ENCODE assay signal across 12 cellular contexts in the genomic region with DNA sequence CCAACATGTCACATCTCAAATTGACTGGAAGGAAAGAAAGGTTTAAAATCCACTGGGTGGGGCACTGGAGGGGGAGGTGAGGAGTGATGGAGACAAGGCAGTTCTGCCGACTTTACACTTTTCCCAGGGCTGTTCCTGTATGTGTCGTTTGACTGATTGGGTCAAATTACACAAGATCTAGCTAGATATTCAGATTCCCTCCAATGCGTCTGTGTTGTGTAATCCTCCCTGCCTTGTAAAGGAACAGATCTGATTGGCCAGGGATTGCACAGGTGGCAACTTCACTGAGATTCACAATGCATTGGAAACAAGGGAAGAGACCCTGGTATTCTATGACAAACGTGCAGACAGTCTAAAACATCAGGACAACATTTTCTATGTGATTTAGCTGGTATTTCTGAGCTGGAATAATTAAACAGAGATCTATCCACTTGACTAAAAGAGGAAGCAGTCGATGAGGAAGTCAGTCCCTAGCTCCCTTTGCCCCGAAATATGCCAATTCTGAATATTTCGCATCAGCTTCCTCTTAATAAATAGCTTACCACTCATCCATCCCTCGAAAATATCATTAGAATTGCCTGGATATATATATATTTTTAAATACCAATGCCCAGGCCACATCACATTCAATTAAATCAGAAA.
DNase-seq lines count a peak whose midpoint lies in the region; ATAC-seq and TF ChIP-seq lines count a peak whose summit lies in the region.
"Had no signal": no experiment of that assay in that cellular context is flagged by ENCODE, and none has a peak within 500 bp of the region (broad histone marks: within the 10 kb centered on the region; RNA-seq: fewer than 3 reads in every experiment).

No MANE protein-coding gene starts in this region.

- 87 to 90% methylated on average over 8 of the region's 8 CpGs for WGBS in GM23248 (ENCODE audit: low coverage in 1 of 2, low lambda C conversion rate in 2 of 2, missing lambda C conversion rate in 2 of 2), 2 experiments

- H3K27ac ChIP-seq in tibial artery (peak overlapping the region; percentile 65 to 76), GM23248 (no peak overlapping the region)

- CTCF ChIA-PET in activated CD4-positive, alpha-beta T cell treated with anti-CD3 and anti-CD28 coated beads, Interleukin-2, amount 10 ng/mL, durations not matched to agents 7 days and 5 days (lab: Charles Lee) = interaction anchor here (0.5 to 2.1 kb wide), 17 partner anchors 11 to 1158 kb away, joined by 3 to 10 read pairs (median 5); no protein-coding TSS in a partner anchor

- no peak for DNase-seq in activated CD4-positive, alpha-beta T cell treated with anti-CD3 and anti-CD28 coated beads, Interleukin-2, amount 10 ng/mL, durations not matched to agents 24 days and 14 days
- DNase-seq in activated CD4-positive, alpha-beta T cell treated with anti-CD3 and anti-CD28 coated beads, Interleukin-2, amount 10 ng/mL, durations not matched to agents 7 days and 5 days = no peak
- DNase-seq in OCI-M1 (lab: John Stamatoyannopoulos, UW) (peak; percentile 11), left lobe of liver (ENCODE audit: low spot score) (no peak), tibial artery (no peak), GM23248 (no peak), NCI-H1092 treated with DMSO at 0.1 percent for 48 hours (lab: John Stamatoyannopoulos, UW) (no peak), NAMALWA (ENCODE audit: low spot score) (no peak)
- DNase-seq: cortex of kidney, DMS 273 treated with DMSO at 0.1 percent for 48 hours had no signal

- H3K9me2 ChIP-seq in GM23248 (ENCODE audit: insufficient read depth) = no peaks in the 10 kb centered on the region

- H3K4me2 ChIP-seq in GM23248 (ENCODE audit: unreplicated experiment) = no peak overlapping the region

- no peak overlapping the region for H3K9ac ChIP-seq in GM23248

- no peaks in the 10 kb centered on the region for H3K79me2 ChIP-seq in GM23248 (ENCODE audit: insufficient read depth)

- no peaks in the 10 kb centered on the region for H3K9me3 Mint-ChIP-seq in activated CD4-positive, alpha-beta T cell treated with anti-CD3 and anti-CD28 coated beads, Interleukin-2, amount 10 ng/mL, durations not matched to agents 24 days and 14 days
- no peaks in the 10 kb centered on the region for H3K9me3 Mint-ChIP-seq in activated CD4-positive, alpha-beta T cell treated with anti-CD3 and anti-CD28 coated beads, Interleukin-2, amount 10 ng/mL, durations not matched to agents 7 days and 5 days
- H3K9me3 Mint-ChIP-seq: immature natural killer cell had no signal

- no peaks in the 10 kb centered on the region for H3K9me3 ChIP-seq in tibial artery
- H3K9me3 ChIP-seq in GM23248 (ENCODE audit: low read depth) = no peaks in the 10 kb centered on the region
- H3K9me3 ChIP-seq: tibial nerve had no signal

- H3K36me3 Mint-ChIP-seq in activated CD4-positive, alpha-beta T cell treated with anti-CD3 and anti-CD28 coated beads, Interleukin-2, amount 10 ng/mL, durations not matched to agents 24 days and 14 days (ENCODE audit: low read depth) = no peaks in the 10 kb centered on the region
- no peaks in the 10 kb centered on the region for H3K36me3 Mint-ChIP-seq in activated CD4-positive, alpha-beta T cell treated with anti-CD3 and anti-CD28 coated beads, Interleukin-2, amount 10 ng/mL, durations not matched to agents 7 days and 5 days (ENCODE audit: low read depth)
- H3K36me3 Mint-ChIP-seq: immature natural killer cell had no signal

- H2AFZ ChIP-seq in GM23248 = no peak overlapping the region

- H3K4me3 Mint-ChIP-seq in activated CD4-positive, alpha-beta T cell treated with anti-CD3 and anti-CD28 coated beads, Interleukin-2, amount 10 ng/mL, durations not matched to agents 24 days and 14 days = no peak overlapping the region
- no peak overlapping the region for H3K4me3 Mint-ChIP-seq in activated CD4-positive, alpha-beta T cell treated with anti-CD3 and anti-CD28 coated beads, Interleukin-2, amount 10 ng/mL, durations not matched to agents 7 days and 5 days

- ATAC-seq in left lobe of liver = peak; percentile 23

- H3K36me3 ChIP-seq in tibial artery (no peaks in the 10 kb centered on the region), GM23248 (ENCODE audit: low read depth) (no peaks in the 10 kb centered on the region)
- H3K36me3 ChIP-seq: tibial nerve had no signal

- in situ Hi-C loops in GM23248 (cut with MboI) = loop anchor here (10.0 kb wide), 1 partner anchor 331 kb away; no protein-coding TSS in a partner anchor

- no peak overlapping the region for H3K4me3 ChIP-seq in tibial artery
- H3K4me3 ChIP-seq in GM23248 = no peak overlapping the region

- POLR2A ChIA-PET in activated CD4-positive, alpha-beta T cell treated with anti-CD3 and anti-CD28 coated beads, Interleukin-2, amount 10 ng/mL, durations not matched to agents 7 days and 5 days (lab: Charles Lee) = interaction anchor here (1.1 kb wide), 1 partner anchor 331 kb away, joined by 3 read pairs; no protein-coding TSS in a partner anchor

- no peaks in the 10 kb centered on the region for H3K27me3 Mint-ChIP-seq in activated CD4-positive, alpha-beta T cell treated with anti-CD3 and anti-CD28 coated beads, Interleukin-2, amount 10 ng/mL, durations not matched to agents 24 days and 14 days
- peaks cover 2% of the 10 kb centered on the region for H3K27me3 Mint-ChIP-seq in activated CD4-positive, alpha-beta T cell treated with anti-CD3 and anti-CD28 coated beads, Interleukin-2, amount 10 ng/mL, durations not matched to agents 7 days and 5 days

- intact Hi-C loops in activated CD4-positive, alpha-beta T cell treated with anti-CD3 and anti-CD28 coated beads, Interleukin-2, amount 10 ng/mL, durations not matched to agents 24 days and 14 days (cut with micrococcal nuclease) = loop anchor here (1.0 to 2.0 kb wide), 3 partner anchors 71 to 265 kb away; no protein-coding TSS in a partner anchor
- intact Hi-C loops in tibial artery (cut with DNase I; ENCODE audit: low total_unique reads) = loop anchor here (5.0 kb wide), 1 partner anchor 329 kb away; no protein-coding TSS in a partner anchor

- no peaks in the 10 kb centered on the region; the same call in 1 of the 2 replicates for H3F3A ChIP-seq in GM23248 (ENCODE audit: insufficient read depth)

- H3K4me1 ChIP-seq in tibial artery = peaks cover 0 to 38% (median 19%) of the 10 kb centered on the region in 4 donors
- H3K4me1 ChIP-seq in GM23248 (ENCODE audit: insufficient read depth) = peaks cover 12% of the 10 kb centered on the region

- H3K27me3 ChIP-seq in tibial artery = no peaks in the 10 kb centered on the region
- no peaks in the 10 kb centered on the region for H3K27me3 ChIP-seq in GM23248 (replicated peaks; ENCODE audit: insufficient read depth)
- H3K27me3 ChIP-seq: tibial nerve had no signal

- TF ChIP-seq CTCF in tibial artery (IDR thresholded peaks at IDR 0.05) = no peak

- H3K27ac Mint-ChIP-seq in activated CD4-positive, alpha-beta T cell treated with anti-CD3 and anti-CD28 coated beads, Interleukin-2, amount 10 ng/mL, durations not matched to agents 24 days and 14 days = peak overlapping the region; percentile 75
- no peak overlapping the region for H3K27ac Mint-ChIP-seq in activated CD4-positive, alpha-beta T cell treated with anti-CD3 and anti-CD28 coated beads, Interleukin-2, amount 10 ng/mL, durations not matched to agents 7 days and 5 days

- H4K20me1 ChIP-seq in GM23248 (ENCODE audit: insufficient read depth) = no peaks in the 10 kb centered on the region

- H3K4me1 Mint-ChIP-seq in activated CD4-positive, alpha-beta T cell treated with anti-CD3 and anti-CD28 coated beads, Interleukin-2, amount 10 ng/mL, durations not matched to agents 24 days and 14 days = peaks cover 27% of the 10 kb centered on the region
- peaks cover 15% of the 10 kb centered on the region for H3K4me1 Mint-ChIP-seq in activated CD4-positive, alpha-beta T cell treated with anti-CD3 and anti-CD28 coated beads, Interleukin-2, amount 10 ng/mL, durations not matched to agents 7 days and 5 days
